Comparison of ENCODE assay signal across 18 cellular contexts in the genomic region with DNA sequence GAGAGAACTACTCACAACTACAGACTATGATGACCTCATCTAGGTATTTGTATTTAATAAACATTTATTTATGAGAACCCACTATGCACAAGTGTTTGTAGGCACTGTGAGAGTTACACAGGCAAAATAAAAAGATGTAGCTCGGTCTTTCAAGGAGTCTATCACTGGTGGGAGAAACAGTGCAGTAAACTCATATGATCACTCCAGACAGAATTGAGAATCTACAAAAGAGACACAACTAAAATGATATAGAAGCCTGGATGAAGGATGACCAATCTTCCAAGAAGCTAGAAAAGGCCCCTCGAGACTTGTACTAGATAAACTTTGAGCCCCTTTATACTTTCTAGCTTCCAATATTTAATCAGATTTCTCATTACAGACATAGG.
"Had no signal": no experiment of that assay in that cellular context is flagged by ENCODE, and none has a peak within 500 bp of the region (broad histone marks: within the 10 kb centered on the region; RNA-seq: fewer than 3 reads in every experiment).

No MANE protein-coding gene starts in this region.

- H3K27me3 ChIP-seq: brain microvascular endothelial cell, pancreas, thyroid gland, upper lobe of right lung had no signal

- ATAC-seq: activated CD4-positive, alpha-beta T cell treated with anti-CD3 and anti-CD28 coated beads for 36 hours; activated T-cell treated with anti-CD3 and anti-CD28 coated beads, Interleukin-2, amount 50 U/mL, for 72 hours had no signal

- H3K9me3 ChIP-seq: left ventricle myocardium inferior, mucosa of descending colon, pancreas, prostate gland, stomach, thyroid gland, upper lobe of right lung had no signal

- DNase-seq: activated CD4-positive, CD25-positive, alpha-beta regulatory T cell; activated naive CD4-positive, alpha-beta T cell; activated T-cell treated with anti-CD3 and anti-CD28 coated beads for 4 hours; left ventricle myocardium inferior; pancreas; stomach; thyroid gland; upper lobe of right lung had no signal

- H3K9me3 Mint-ChIP-seq: activated naive CD4-positive, alpha-beta T cell treated with anti-CD3 and anti-CD28 coated beads, Interleukin-2, amount 50 U/mL, for 72 hours; activated T-cell treated with anti-CD3 and anti-CD28 coated beads, Interleukin-2, amount 50 U/mL, for 72 hours; dendritic cell treated with granulocyte-macrophage colony-stimulating factor and Interleukin-4, amounts not matched to agents 40 ng/mL and 50 ng/mL, for 4 days; endodermal cell; nephron; stimulated activated naive B cell treated with anti-CD40 and anti-IgM and Interleukin-4, amounts not matched to agents 10 μg/mL and 1 μg/mL and 100 μg/mL, for 72 hours had no signal

- H3K36me3 Mint-ChIP-seq: activated naive CD4-positive, alpha-beta T cell treated with anti-CD3 and anti-CD28 coated beads, Interleukin-2, amount 50 U/mL, for 72 hours; stimulated activated naive B cell treated with anti-CD40 and anti-IgM and Interleukin-4, amounts not matched to agents 10 μg/mL and 1 μg/mL and 100 μg/mL, for 72 hours had no signal

- H3K4me1 ChIP-seq: pancreas, prostate gland, thyroid gland, upper lobe of right lung had no signal

- H3K27ac ChIP-seq: left ventricle myocardium inferior, pancreas, prostate gland, stomach, thyroid gland, upper lobe of right lung had no signal

- H3K4me1 Mint-ChIP-seq: activated CD4-positive, alpha-beta T cell treated with anti-CD3 and anti-CD28 coated beads for 36 hours had no signal

- H3K4me3 ChIP-seq: left ventricle myocardium inferior, mucosa of descending colon, pancreas, prostate gland, stomach, thyroid gland, upper lobe of right lung had no signal

- H3K27ac Mint-ChIP-seq: activated CD4-positive, alpha-beta T cell treated with anti-CD3 and anti-CD28 coated beads for 36 hours; activated naive CD4-positive, alpha-beta T cell treated with anti-CD3 and anti-CD28 coated beads, Interleukin-2, amount 50 U/mL, for 72 hours; activated T-cell treated with anti-CD3 and anti-CD28 coated beads, Interleukin-2, amount 50 U/mL, for 72 hours; dendritic cell treated with granulocyte-macrophage colony-stimulating factor and Interleukin-4, amounts not matched to agents 40 ng/mL and 50 ng/mL, for 4 days; endodermal cell; nephron; stimulated activated naive B cell treated with anti-CD40 and anti-IgM and Interleukin-4, amounts not matched to agents 10 μg/mL and 1 μg/mL and 100 μg/mL, for 72 hours had no signal

- H3K4me3 Mint-ChIP-seq: activated CD4-positive, alpha-beta T cell treated with anti-CD3 and anti-CD28 coated beads for 36 hours; activated T-cell treated with anti-CD3 and anti-CD28 coated beads, Interleukin-2, amount 50 U/mL, for 72 hours; dendritic cell treated with granulocyte-macrophage colony-stimulating factor and Interleukin-4, amounts not matched to agents 40 ng/mL and 50 ng/mL, for 4 days; endodermal cell; nephron; stimulated activated naive B cell treated with anti-CD40 and anti-IgM and Interleukin-4, amounts not matched to agents 10 μg/mL and 1 μg/mL and 100 μg/mL, for 72 hours had no signal

- H3K36me3 ChIP-seq: brain microvascular endothelial cell, left ventricle myocardium inferior, pancreas, prostate gland, stomach, thyroid gland, upper lobe of right lung had no signal
